ENCODE assay signal across 1 cellular context in genomic region chr2:134665729-134666506, GRCh38.
TF ChIP-seq lines count a peak whose summit lies in the region.

No MANE protein-coding gene starts in this region.

TF ChIP-seq in GM12878, 131 proteins besides CTCF, POLR2A, EP300 and RAD21:
- peak; percentile 44; the same call in 1 of the 2 replicates for TF ChIP-seq TCF12 (IDR thresholded peaks at IDR 0.05; ENCODE audit: low read depth, low read length)
- TF ChIP-seq GABPA (IDR thresholded peaks at IDR 0.05; ENCODE audit: low read depth) = no peak
